ENCODE assay signal across 22 cellular contexts in the genomic region with DNA sequence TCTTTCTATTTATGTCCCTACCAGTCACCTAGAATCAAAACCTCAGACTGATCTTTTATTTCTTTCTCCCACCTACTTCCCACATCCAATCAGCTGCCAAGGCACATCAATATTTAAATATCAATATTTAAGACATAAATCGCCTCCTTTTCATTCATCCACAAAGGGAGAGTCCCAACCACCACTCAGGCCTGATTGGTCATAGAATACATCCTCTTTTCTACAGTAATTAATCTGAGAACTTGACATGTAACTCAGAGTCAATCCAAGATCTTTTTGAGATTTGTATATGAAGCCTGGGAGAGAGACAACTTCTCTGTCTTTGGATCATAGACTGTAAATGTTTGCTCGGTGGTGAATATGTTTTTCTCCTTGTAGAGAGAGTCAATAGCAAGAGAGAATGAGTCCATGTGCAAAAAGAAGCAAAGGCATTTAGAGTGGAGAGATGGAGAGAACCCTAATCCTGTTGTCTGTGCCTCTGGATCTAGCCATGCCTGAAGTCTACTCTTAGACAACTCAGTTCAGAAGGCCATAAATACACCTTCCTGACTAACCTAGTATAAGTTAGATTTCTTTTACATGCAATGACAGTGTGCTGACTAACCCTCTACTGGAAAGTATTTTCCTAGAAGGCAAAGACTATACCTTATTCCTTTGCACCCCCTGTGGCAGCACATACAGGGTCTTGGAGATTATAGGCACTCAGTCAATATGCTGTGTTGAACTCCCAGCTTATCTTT. TPM values are rescaled to one million over a fixed set of nuclear protein-coding genes. Genes with fewer than 3 reads are reported as not detected.
DNase-seq lines count a peak whose midpoint lies in the region; ATAC-seq, FAIRE-seq and TF ChIP-seq lines count a peak whose summit lies in the region.
"Had no signal": no experiment of that assay in that cellular context is flagged by ENCODE, and none has a peak within 500 bp of the region (broad histone marks: within the 10 kb centered on the region; RNA-seq: fewer than 3 reads in every experiment).

No MANE protein-coding gene starts in this region.

- H3K27me3 ChIP-seq in osteoblast (ENCODE audit: insufficient read depth, low read length) = no peaks in the 10 kb centered on the region
- H3K27me3 ChIP-seq: BLaER1 treated with 17β-estradiol and CSF1 and Interleukin-3, amounts not matched to agents 10 nM and 100 nM had no signal

- H3K4me1 Mint-ChIP-seq in central memory CD8-positive, alpha-beta T cell = peaks cover 35% of the 10 kb centered on the region
- H3K4me1 Mint-ChIP-seq in stimulated activated effector memory CD8-positive, alpha-beta T cell treated with anti-CD3 and anti-CD28 coated beads, Interleukin-12 subunit alpha, Interleukin-12 subunit beta, amount 100 ng/mL, for 72 hours = peaks cover 24% of the 10 kb centered on the region

- ATAC-seq in central memory CD8-positive, alpha-beta T cell (replicated peaks; ENCODE audit: extremely low read depth, poor library complexity, severe bottlenecking) = no peak
- peak; percentile 58 for ATAC-seq in stimulated activated effector memory CD8-positive, alpha-beta T cell treated with anti-CD3 and anti-CD28 coated beads, Interleukin-12 subunit alpha, Interleukin-12 subunit beta, amount 100 ng/mL, for 72 hours
- ATAC-seq in SK-N-SH treated with all-trans-retinoic acid at 6 μM for 48 hours = no peak
- ATAC-seq: PC-3 had no signal

- no peak for TF ChIP-seq CTCF in osteoblast (IDR thresholded peaks at IDR 0.05; ENCODE audit: extremely low read depth, low read depth, low read length)

- H3K9me3 ChIP-seq in osteoblast (ENCODE audit: low read depth, low read length) = no peaks in the 10 kb centered on the region

- no peak overlapping the region for H2AFZ ChIP-seq in osteoblast (ENCODE audit: low read length)

- H3K4me1 ChIP-seq in osteoblast (ENCODE audit: insufficient read depth, low read length) = peaks cover 5% of the 10 kb centered on the region

- no peaks in the 10 kb centered on the region for H3K27me3 Mint-ChIP-seq in central memory CD8-positive, alpha-beta T cell
- H3K27me3 Mint-ChIP-seq: CD8-positive, alpha-beta memory T cell had no signal

- no peaks in the 10 kb centered on the region for H3K79me2 ChIP-seq in osteoblast (ENCODE audit: insufficient read depth, low read length)

- peak; percentile 44 for FAIRE-seq in GM18507 (lab: Jason Lieb, UNC)
- FAIRE-seq in HTR-8/SVneo (lab: Jason Lieb, UNC) = peak; percentile 13
- FAIRE-seq: H54 had no signal

- H3K27ac ChIP-seq in osteoblast (ENCODE audit: low read depth, low read length) = no peak overlapping the region
- H3K27ac ChIP-seq: BLaER1 treated with 17β-estradiol and CSF1 and Interleukin-3, amounts not matched to agents 10 nM and 100 nM; KMS-11 had no signal

- no peak overlapping the region for H3K4me2 ChIP-seq in osteoblast (ENCODE audit: insufficient read depth, low read length)
- H3K4me2 ChIP-seq: BLaER1 treated with 17β-estradiol and CSF1 and Interleukin-3, amounts not matched to agents 10 nM and 100 nM; KMS-11 had no signal

- no peaks in the 10 kb centered on the region for H3K9me3 Mint-ChIP-seq in central memory CD8-positive, alpha-beta T cell
- peaks cover 4% of the 10 kb centered on the region for H3K9me3 Mint-ChIP-seq in stimulated activated effector memory CD8-positive, alpha-beta T cell treated with anti-CD3 and anti-CD28 coated beads, Interleukin-12 subunit alpha, Interleukin-12 subunit beta, amount 100 ng/mL, for 72 hours
- H3K9me3 Mint-ChIP-seq: HFFc6 had no signal

- H4K20me1 ChIP-seq in osteoblast (ENCODE audit: insufficient read depth, low read length) = no peaks in the 10 kb centered on the region
- H4K20me1 ChIP-seq: BLaER1 treated with 17β-estradiol and CSF1 and Interleukin-3, amounts not matched to agents 10 nM and 100 nM had no signal

- no peak overlapping the region for H3K4me3 ChIP-seq in osteoblast (ENCODE audit: insufficient read depth, low read length)
- H3K4me3 ChIP-seq: BLaER1 treated with 17β-estradiol and CSF1 and Interleukin-3, amounts not matched to agents 10 nM and 100 nM had no signal

- DNase-seq in GM18507 (ENCODE audit: extremely low spot score, insufficient read length, low read depth) (no peak), HTR-8/SVneo (ENCODE audit: insufficient read length, low spot score) (no peak), NCI-H524 treated with DMSO at 0.1 percent for 48 hours (lab: John Stamatoyannopoulos, UW) (no peak), NCI-H1436 treated with DMSO at 0.1 percent for 48 hours (lab: John Stamatoyannopoulos, UW) (no peak), osteoblast (ENCODE audit: insufficient read length, low spot score, missing footprints) (no peak)
- DNase-seq in central memory CD8-positive, alpha-beta T cell (ENCODE audit: low spot score in 2 of 2) = no peak
- no peak for DNase-seq in stimulated activated effector memory CD8-positive, alpha-beta T cell treated with anti-CD3 and anti-CD28 coated beads, Interleukin-12 subunit alpha, Interleukin-12 subunit beta, amount 100 ng/mL, for 72 hours (ENCODE audit: low spot score in 2 of 2)
- DNase-seq: CD8-positive, alpha-beta memory T cell; DMS53; EL; HFFc6; MV-4-11; NCI-H187 treated with DMSO at 0.1 percent for 48 hours; NCI-H345; NCI-H526; PC-3; RPMI8226; SIG-M5 had no signal

- no peak overlapping the region for H3K4me3 Mint-ChIP-seq in central memory CD8-positive, alpha-beta T cell
- no peak overlapping the region for H3K4me3 Mint-ChIP-seq in stimulated activated effector memory CD8-positive, alpha-beta T cell treated with anti-CD3 and anti-CD28 coated beads, Interleukin-12 subunit alpha, Interleukin-12 subunit beta, amount 100 ng/mL, for 72 hours
- H3K4me3 Mint-ChIP-seq: CD8-positive, alpha-beta memory T cell; HFFc6 had no signal

- no peaks in the 10 kb centered on the region for H3K36me3 ChIP-seq in osteoblast (ENCODE audit: insufficient read depth, low read length)

- peaks cover 9% of the 10 kb centered on the region for H3K36me3 Mint-ChIP-seq in central memory CD8-positive, alpha-beta T cell (ENCODE audit: insufficient read depth)
- no peaks in the 10 kb centered on the region for H3K36me3 Mint-ChIP-seq in stimulated activated effector memory CD8-positive, alpha-beta T cell treated with anti-CD3 and anti-CD28 coated beads, Interleukin-12 subunit alpha, Interleukin-12 subunit beta, amount 100 ng/mL, for 72 hours

- peak overlapping the region; percentile 2 for H3K27ac Mint-ChIP-seq in central memory CD8-positive, alpha-beta T cell (ENCODE audit: low read depth)
- H3K27ac Mint-ChIP-seq in stimulated activated effector memory CD8-positive, alpha-beta T cell treated with anti-CD3 and anti-CD28 coated beads, Interleukin-12 subunit alpha, Interleukin-12 subunit beta, amount 100 ng/mL, for 72 hours = no peak overlapping the region
- H3K27ac Mint-ChIP-seq: HFFc6 had no signal

TF ChIP-seq in SK-N-SH treated with all-trans-retinoic acid at 6 μM for 48 hours, 23 proteins besides CTCF, POLR2A, EP300 and RAD21:
- TF ChIP-seq RARB (CRISPR knock-in tag; IDR thresholded peaks at IDR 0.05) (no peak), GLIS3 (CRISPR knock-in tag; IDR thresholded peaks at IDR 0.05) (no peak), ESRRG (CRISPR knock-in tag; IDR thresholded peaks at IDR 0.05) (no peak), ZFP3 (CRISPR knock-in tag; IDR thresholded peaks at IDR 0.05) (no peak), ZC3H10 (CRISPR knock-in tag; IDR thresholded peaks at IDR 0.05) (no peak), TSHZ2 (CRISPR knock-in tag; IDR thresholded peaks at IDR 0.05) (no peak), TCF4 (CRISPR knock-in tag; IDR thresholded peaks at IDR 0.05; ENCODE audit: borderline replicate concordance) (no peak)
- TF ChIP-seq, protein P1, sequence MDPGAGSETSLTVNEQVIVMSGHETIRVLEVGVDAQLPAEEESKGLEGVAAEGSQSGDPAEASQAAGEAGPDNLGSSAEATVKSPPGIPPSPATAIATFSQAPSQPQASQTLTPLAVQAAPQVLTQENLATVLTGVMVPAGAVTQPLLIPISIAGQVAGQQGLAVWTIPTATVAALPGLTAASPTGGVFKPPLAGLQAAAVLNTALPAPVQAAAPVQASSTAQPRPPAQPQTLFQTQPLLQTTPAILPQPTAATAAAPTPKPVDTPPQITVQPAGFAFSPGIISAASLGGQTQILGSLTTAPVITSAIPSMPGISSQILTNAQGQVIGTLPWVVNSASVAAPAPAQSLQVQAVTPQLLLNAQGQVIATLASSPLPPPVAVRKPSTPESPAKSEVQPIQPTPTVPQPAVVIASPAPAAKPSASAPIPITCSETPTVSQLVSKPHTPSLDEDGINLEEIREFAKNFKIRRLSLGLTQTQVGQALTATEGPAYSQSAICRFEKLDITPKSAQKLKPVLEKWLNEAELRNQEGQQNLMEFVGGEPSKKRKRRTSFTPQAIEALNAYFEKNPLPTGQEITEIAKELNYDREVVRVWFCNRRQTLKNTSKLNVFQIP (CRISPR knock-in tag; IDR thresholded peaks at IDR 0.05; ENCODE audit: borderline replicate concordance, low read depth) = no peak

RNA-seq across cellular contexts. Expression of gene NEDD9, which starts 12.1 kb away (rescaled TPM):
- 23.0 and 32.9 TPM in 2 replicates for total RNA-seq in osteoblast
